Comparison of ENCODE assay signal across 20 cellular contexts in genomic region chr10:62177111-62177510, GRCh38.
A peak's percentile ranks its signal among the peaks of the same experiment; 100 is the strongest.
DNase-seq lines count a peak whose midpoint lies in the region; ATAC-seq and TF ChIP-seq lines count a peak whose summit lies in the region.
"Had no signal": no experiment of that assay in that cellular context is flagged by ENCODE, and none has a peak within 500 bp of the region (broad histone marks: within the 10 kb centered on the region; RNA-seq: fewer than 3 reads in every experiment).

No MANE protein-coding gene starts in this region.

- H3K9me3 ChIP-seq in DOHH2 (ENCODE audit: control insufficient read depth, insufficient read depth, low read length) (peaks cover 8% of the 10 kb centered on the region), suprapubic skin (no peaks in the 10 kb centered on the region)
- H3K9me3 ChIP-seq in naive thymus-derived CD4-positive, alpha-beta T cell (ENCODE audit: control insufficient read depth in 2 of 3, low read length in 3 of 3), result peaks cover 0 to 7% (median 0%) of the 10 kb centered on the region in 3 experiments
- H3K9me3 ChIP-seq: SJCRH30 had no signal

- H3K4me1 ChIP-seq in DOHH2 (ENCODE audit: control insufficient read depth, low read length) (peaks cover 25% of the 10 kb centered on the region), suprapubic skin (no peaks in the 10 kb centered on the region)
- H3K4me1 ChIP-seq in naive thymus-derived CD4-positive, alpha-beta T cell (ENCODE audit: control insufficient read depth in 2 of 2, insufficient read depth in 2 of 2, low read length in 2 of 2), result peaks cover 6 to 40% of the 10 kb centered on the region in 2 donors
- H3K4me1 ChIP-seq: SJCRH30 had no signal

- H3K4me2 ChIP-seq in DOHH2 (ENCODE audit: low read length), result peak overlapping the region; percentile 48
- H3K4me2 ChIP-seq: PC-9 had no signal

- intact Hi-C loops in naive thymus-derived CD4-positive, alpha-beta T cell (cut with micrococcal nuclease), result no loop called here

- H3F3A ChIP-seq in DOHH2 (ENCODE audit: control insufficient read depth, insufficient read depth), result no peaks in the 10 kb centered on the region; the same call in 1 of the 2 replicates

- TF ChIP-seq CTCF in DOHH2 (IDR thresholded peaks at IDR 0.05; ENCODE audit: low read depth, low read length, poor library complexity, severe bottlenecking) (no peak), choroid plexus epithelial cell (conservative IDR thresholded peaks at IDR 0.05; ENCODE audit: low read depth, low read length) (no peak), suprapubic skin (IDR thresholded peaks at IDR 0.05) (no peak)

- POLR2A ChIA-PET in naive thymus-derived CD4-positive, alpha-beta T cell (lab: Charles Lee), result no interaction called here

- H3K4me3 Mint-ChIP-seq in activated naive CD8-positive, alpha-beta T cell treated with anti-CD3 and anti-CD28 coated beads for 36 hours, result no peak overlapping the region
- H3K4me3 Mint-ChIP-seq in activated naive CD8-positive, alpha-beta T cell treated with anti-CD3 and anti-CD28 coated beads, Interleukin-2, amount 50 U/mL, for 24 hours, result no peak overlapping the region
- H3K4me3 Mint-ChIP-seq in naive thymus-derived CD4-positive, alpha-beta T cell, result peak overlapping the region in 3 of 10 donors; percentile 3 to 38 (median 7)

- H3K36me3 ChIP-seq in DOHH2 (ENCODE audit: control insufficient read depth, low read length) (no peaks in the 10 kb centered on the region), suprapubic skin (no peaks in the 10 kb centered on the region)
- no peaks in the 10 kb centered on the region for H3K36me3 ChIP-seq in naive thymus-derived CD4-positive, alpha-beta T cell (ENCODE audit: control insufficient read depth in 2 of 3, insufficient read depth in 3 of 3, low read length in 3 of 3)
- H3K36me3 ChIP-seq: SJCRH30 had no signal

- H3K36me3 Mint-ChIP-seq in activated naive CD8-positive, alpha-beta T cell treated with anti-CD3 and anti-CD28 coated beads for 36 hours, result peaks cover 46% of the 10 kb centered on the region
- peaks cover 33% of the 10 kb centered on the region for H3K36me3 Mint-ChIP-seq in activated naive CD8-positive, alpha-beta T cell treated with anti-CD3 and anti-CD28 coated beads, Interleukin-2, amount 50 U/mL, for 24 hours (ENCODE audit: low read depth)
- H3K36me3 Mint-ChIP-seq in naive thymus-derived CD4-positive, alpha-beta T cell, result peaks cover 15 to 76% (median 20%) of the 10 kb centered on the region in 5 donors

- H3K27me3 ChIP-seq in DOHH2 (ENCODE audit: control insufficient read depth, low read length) (no peaks in the 10 kb centered on the region), suprapubic skin (no peaks in the 10 kb centered on the region)
- no peaks in the 10 kb centered on the region for H3K27me3 ChIP-seq in naive thymus-derived CD4-positive, alpha-beta T cell (ENCODE audit: control insufficient read depth in 2 of 2, insufficient read depth in 2 of 2, low read length in 2 of 2)
- H3K27me3 ChIP-seq: SJCRH30 had no signal

- no peaks in the 10 kb centered on the region for H4K20me1 ChIP-seq in DOHH2 (ENCODE audit: control insufficient read depth, insufficient read depth, low read depth, low read length)

- no peaks in the 10 kb centered on the region for H3K79me2 ChIP-seq in DOHH2 (ENCODE audit: control insufficient read depth, low read length)

- peak overlapping the region; percentile 49 for H3K27ac Mint-ChIP-seq in activated naive CD8-positive, alpha-beta T cell treated with anti-CD3 and anti-CD28 coated beads for 36 hours
- H3K27ac Mint-ChIP-seq in activated naive CD8-positive, alpha-beta T cell treated with anti-CD3 and anti-CD28 coated beads, Interleukin-2, amount 50 U/mL, for 24 hours, result no peak overlapping the region
- peak overlapping the region in 5 of 9 donors; percentile 13 to 58 (median 47) for H3K27ac Mint-ChIP-seq in naive thymus-derived CD4-positive, alpha-beta T cell

- peaks cover 47% of the 10 kb centered on the region for H3K9me3 Mint-ChIP-seq in activated naive CD8-positive, alpha-beta T cell treated with anti-CD3 and anti-CD28 coated beads for 36 hours
- H3K9me3 Mint-ChIP-seq in activated naive CD8-positive, alpha-beta T cell treated with anti-CD3 and anti-CD28 coated beads, Interleukin-2, amount 50 U/mL, for 24 hours, result peaks cover 43% of the 10 kb centered on the region
- peaks cover 10 to 45% (median 20%) of the 10 kb centered on the region in 11 donors for H3K9me3 Mint-ChIP-seq in naive thymus-derived CD4-positive, alpha-beta T cell

- peaks cover 41% of the 10 kb centered on the region for H3K4me1 Mint-ChIP-seq in activated naive CD8-positive, alpha-beta T cell treated with anti-CD3 and anti-CD28 coated beads for 36 hours
- H3K4me1 Mint-ChIP-seq in activated naive CD8-positive, alpha-beta T cell treated with anti-CD3 and anti-CD28 coated beads, Interleukin-2, amount 50 U/mL, for 24 hours, result peaks cover 39% of the 10 kb centered on the region
- H3K4me1 Mint-ChIP-seq in naive thymus-derived CD4-positive, alpha-beta T cell, result peaks cover 28 to 74% (median 68%) of the 10 kb centered on the region in 7 donors

- ATAC-seq in activated naive CD8-positive, alpha-beta T cell treated with anti-CD3 and anti-CD28 coated beads, Interleukin-2, amount 50 U/mL, for 24 hours, result no peak
- ATAC-seq in naive thymus-derived CD4-positive, alpha-beta T cell, result no peak
- ATAC-seq in GM21526 (IDR thresholded peaks at IDR 0.05; ENCODE audit: low FRiP score, unreplicated experiment), result no peak
- ATAC-seq: Right ventricle myocardium inferior, SK-N-SH treated with all-trans-retinoic acid at 6 μM for 48 hours had no signal

- no peaks in the 10 kb centered on the region for H3K9me2 ChIP-seq in DOHH2 (replicated peaks; ENCODE audit: control insufficient read depth, low read length)

- CTCF ChIA-PET in naive thymus-derived CD4-positive, alpha-beta T cell (lab: Charles Lee), result no interaction called here

- no peak for TF ChIP-seq POLR2A in suprapubic skin (IDR thresholded peaks at IDR 0.05)

- H3K27ac ChIP-seq in DOHH2 (ENCODE audit: low read depth, low read length), result peak overlapping the region; percentile 46; the same call in 1 of the 2 replicates
- no peak overlapping the region for H3K27ac ChIP-seq in naive thymus-derived CD4-positive, alpha-beta T cell (ENCODE audit: low read depth, low read length)
- H3K27ac ChIP-seq in suprapubic skin, result no peak overlapping the region
- H3K27ac ChIP-seq: C4-2B, PC-9, SJCRH30 had no signal

- 92% methylated on average over 3 of the region's 3 CpGs for WGBS in suprapubic skin

- H3K4me3 ChIP-seq in DOHH2 (ENCODE audit: low read length) (peak overlapping the region; percentile 5; the same call in 1 of the 2 replicates), choroid plexus epithelial cell (ENCODE audit: low read depth, low read length) (no peak overlapping the region), suprapubic skin (no peak overlapping the region)
- H3K4me3 ChIP-seq in naive thymus-derived CD4-positive, alpha-beta T cell (ENCODE audit: low read length), result no peak overlapping the region
- H3K4me3 ChIP-seq: PC-9, SJCRH30 had no signal

- H3K27me3 Mint-ChIP-seq in activated naive CD8-positive, alpha-beta T cell treated with anti-CD3 and anti-CD28 coated beads for 36 hours, result no peaks in the 10 kb centered on the region
- H3K27me3 Mint-ChIP-seq in activated naive CD8-positive, alpha-beta T cell treated with anti-CD3 and anti-CD28 coated beads, Interleukin-2, amount 50 U/mL, for 24 hours, result no peaks in the 10 kb centered on the region
- H3K27me3 Mint-ChIP-seq in naive thymus-derived CD4-positive, alpha-beta T cell, result no peaks in the 10 kb centered on the region

- no peak for DNase-seq in activated naive CD8-positive, alpha-beta T cell treated with anti-CD3 and anti-CD28 coated beads for 36 hours
- DNase-seq in activated naive CD8-positive, alpha-beta T cell treated with anti-CD3 and anti-CD28 coated beads, Interleukin-2, amount 50 U/mL, for 24 hours, result no peak
- DNase-seq in choroid plexus epithelial cell (ENCODE audit: low read depth) (peak; percentile 48), SKM-1 treated with dmso at 0.1 percent for 144 hours (lab: John Stamatoyannopoulos, UW; ENCODE audit: unreplicated experiment) (no peak), suprapubic skin (ENCODE audit: low spot score in 2 of 2) (no peak)
- no peak for DNase-seq in naive thymus-derived CD4-positive, alpha-beta T cell
- DNase-seq: HCEC 1CT, IMR-90, KG1, MM.1S, NCI-H2081, NCI-H2227 treated with DMSO at 0.1 percent for 48 hours, NCI-H526 treated with DMSO at 0.1 percent for 48 hours, PC-9, SJCRH30 had no signal

- no peak for TF ChIP-seq EP300 in suprapubic skin (IDR thresholded peaks at IDR 0.05)
